In the genomic region with DNA sequence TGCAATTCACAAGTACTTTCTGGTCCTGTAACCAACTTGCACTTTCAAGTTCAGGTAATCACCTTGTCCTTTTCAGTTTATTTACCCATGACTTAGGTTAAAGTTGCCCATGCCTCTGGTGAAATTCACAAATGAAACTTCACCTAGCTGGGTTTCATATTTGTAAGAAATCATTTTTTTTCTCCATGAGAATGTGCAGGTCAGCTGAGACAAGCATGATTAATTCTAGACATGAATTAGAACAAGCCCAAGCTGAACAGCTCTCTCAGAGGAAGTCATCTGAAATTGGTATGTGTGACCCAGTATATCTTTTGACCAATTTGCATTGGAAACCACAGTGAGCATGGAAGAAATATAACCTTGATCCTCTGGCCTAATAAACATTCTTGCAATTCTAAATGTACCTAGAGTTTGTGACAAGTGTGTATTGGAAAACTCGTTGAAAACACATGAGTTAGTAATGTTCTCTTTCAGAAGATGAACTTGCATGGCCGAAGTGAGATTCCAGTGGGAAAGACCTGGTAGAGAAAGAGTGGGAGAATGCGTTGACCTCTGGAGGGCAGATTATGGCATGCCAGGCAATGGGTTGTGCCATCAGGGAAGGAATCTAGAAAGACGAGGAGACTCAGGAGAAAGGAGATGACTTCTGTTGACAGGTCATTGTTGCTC, we compare ENCODE assay signal across 13 cellular contexts.
DNase-seq lines count a peak whose midpoint lies in the region; ATAC-seq, FAIRE-seq and TF ChIP-seq lines count a peak whose summit lies in the region.
"Had no signal": no experiment of that assay in that cellular context is flagged by ENCODE, and none has a peak within 500 bp of the region (broad histone marks: within the 10 kb centered on the region; RNA-seq: fewer than 3 reads in every experiment).

No MANE protein-coding gene starts in this region.

- peak; percentile 66 for ATAC-seq in GM21515 (IDR thresholded peaks at IDR 0.05; ENCODE audit: unreplicated experiment)
- ATAC-seq in HG03520 (IDR thresholded peaks at IDR 0.05; ENCODE audit: unreplicated experiment), result peak; percentile 50
- peak; percentile 63 to 70 for ATAC-seq in naive B cell (ENCODE audit: low read depth in 2 of 2)

- DNase-seq in GM12892 (ENCODE audit: insufficient read length) (no peak), naive B cell (no peak), ecto neural progenitor cell (ENCODE audit: low spot score) (no peak), SJCRH30 (no peak), globus pallidus (ENCODE audit: low spot score) (no peak)
- no peak for DNase-seq in activated CD4-positive, alpha-beta T cell treated with anti-CD3 and anti-CD28 coated beads for 4 hours
- DNase-seq: activated T-cell treated with anti-CD3 and anti-CD28 coated beads, Interleukin-2, amount 50 U/mL, for 1 hour; CD4-positive, alpha-beta T cell; tibial artery had no signal

- no peaks in the 10 kb centered on the region for H3K27me3 Mint-ChIP-seq in naive B cell
- H3K27me3 Mint-ChIP-seq: CD4-positive, alpha-beta T cell had no signal

- peaks cover 36 to 65% (median 63%) of the 10 kb centered on the region in 3 donors for H3K4me1 Mint-ChIP-seq in naive B cell

- H3K9me3 ChIP-seq in SJCRH30 (replicated peaks), result 0 out of 2 replicates have a peak, but pooled peaks cover 3% of the 10 kb centered on the region
- H3K9me3 ChIP-seq: tibial artery had no signal

- H3K27me3 ChIP-seq in SJCRH30, result no peaks in the 10 kb centered on the region
- H3K27me3 ChIP-seq: tibial artery had no signal

- peaks cover 3 to 7% (median 6%) of the 10 kb centered on the region in 7 donors for H3K9me3 Mint-ChIP-seq in naive B cell

- H3K36me3 ChIP-seq in SJCRH30, result no peaks in the 10 kb centered on the region
- H3K36me3 ChIP-seq: tibial artery had no signal

- peaks cover 0 to 15% of the 10 kb centered on the region in 2 donors for H3K36me3 Mint-ChIP-seq in naive B cell

- FAIRE-seq in GM12892 (lab: Jason Lieb, UNC), result peak; percentile 56
- FAIRE-seq: H1, islet of Langerhans had no signal

- no peak for TF ChIP-seq POLR2A in GM12892 (IDR thresholded peaks at IDR 0.05; ENCODE audit: low read depth, low read length)

- no peak overlapping the region for H3K4me3 ChIP-seq in SJCRH30
- H3K4me3 ChIP-seq: tibial artery had no signal

- peaks cover 7% of the 10 kb centered on the region; the same call in 1 of the 2 replicates for H3K4me1 ChIP-seq in SJCRH30

- peak overlapping the region in 5 of 8 donors; percentile 1 to 64 (median 6) for H3K4me3 Mint-ChIP-seq in naive B cell
- H3K4me3 Mint-ChIP-seq: CD4-positive, alpha-beta T cell had no signal

- peak overlapping the region; percentile 1 to 80 (median 40) for H3K27ac Mint-ChIP-seq in naive B cell
- H3K27ac Mint-ChIP-seq: CD4-positive, alpha-beta T cell had no signal

- no peak overlapping the region for H3K27ac ChIP-seq in SJCRH30
